ENCODE assay signal across 8 cellular contexts in the genomic region with DNA sequence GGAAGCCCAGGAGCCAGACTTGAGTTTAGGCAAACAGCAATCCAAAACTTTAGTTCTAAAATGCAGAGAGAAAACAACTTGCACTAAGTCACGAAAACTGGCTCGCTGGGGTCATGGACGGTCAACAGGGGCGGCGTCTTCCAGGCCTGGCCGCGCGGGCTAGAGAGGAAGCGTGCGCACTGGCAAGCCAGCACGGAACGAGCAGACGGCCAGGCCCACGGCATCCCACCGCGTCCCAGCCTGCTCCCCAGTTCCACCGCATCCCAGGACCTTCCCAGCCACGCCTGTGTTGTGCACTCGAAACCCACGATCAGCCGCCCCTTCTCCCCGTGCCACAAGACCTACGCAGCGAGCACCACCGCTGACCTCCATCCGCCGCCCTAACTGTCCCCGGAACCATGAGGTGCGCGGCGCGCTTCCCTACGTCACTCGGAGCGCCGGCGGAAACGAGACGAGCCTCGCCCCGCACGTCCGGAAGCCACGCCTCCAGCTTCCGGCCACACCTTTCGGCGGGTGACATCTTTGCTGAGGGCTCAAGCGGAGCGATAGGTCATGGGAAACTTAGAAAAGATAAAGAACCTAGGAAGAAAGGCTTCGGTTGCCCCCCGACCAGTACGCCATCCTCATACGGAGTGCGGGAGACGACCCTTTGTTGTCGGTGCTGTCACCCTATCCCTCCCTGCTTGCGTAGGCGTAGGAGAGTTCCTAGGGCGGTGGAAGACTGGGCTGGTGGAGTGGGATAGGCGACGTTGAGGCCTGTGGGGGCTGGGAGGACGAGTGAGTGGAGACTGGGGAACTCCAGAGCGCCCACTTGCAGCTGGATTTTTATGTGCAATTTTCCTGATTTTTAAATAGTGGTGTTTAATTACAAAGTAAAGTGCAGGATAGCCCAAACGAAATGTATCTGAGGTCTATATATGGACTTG. TPM values are rescaled to one million over a fixed set of nuclear protein-coding genes. Genes with fewer than 3 reads are reported as not detected.
DNase-seq lines count a peak whose midpoint lies in the region; ATAC-seq and TF ChIP-seq lines count a peak whose summit lies in the region.

A gene (minus strand): TSS at position 400 of the 926 bp plus-strand sequence. CDS start 2,460 bp downstream, outside the sequence.

- 0 to 1% methylated on average over 64 of the region's 64 CpGs for WGBS in lung, 2 donors

- DNase-seq in COLO829 (ENCODE audit: low spot score) = peak; percentile 93
- DNase-seq in HS-5 (ENCODE audit: low read depth) = peak; percentile 97
- peak; percentile 65 for DNase-seq in NK-92 (lab: John Stamatoyannopoulos, UW; ENCODE audit: unreplicated experiment)
- DNase-seq in activated CD8-positive, alpha-beta memory T cell treated with anti-CD3 and anti-CD28 coated beads for 24 hours = peak; percentile 96
- DNase-seq in effector CD8-positive, alpha-beta T cell (lab: John Stamatoyannopoulos, UW) = peak; percentile 87
- peak; percentile 94 for DNase-seq in lung (ENCODE audit: low spot score)
- DNase-seq in stimulated activated CD4-positive, alpha-beta T cell treated with anti-CD3 and anti-CD28 coated beads, TNF-alpha, amount 100 ng/mL, for 4 hours (ENCODE audit: low read depth in 3 of 3) = peak; percentile 86 to 90 (median 88)

- H3K27ac ChIP-seq in lung (ENCODE audit: low read depth in 1 of 2, low read length in 1 of 2) = peak within 1 kb of the TSS; percentile 85 to 99

- no peaks in the 10 kb centered on the region for H3K27me3 ChIP-seq in lung (ENCODE audit: control insufficient read depth, insufficient read depth)

- H3K4me3 ChIP-seq in lung = peak within 1 kb of the TSS; percentile 68

- peak; percentile 16 for TF ChIP-seq CTCF in lung (IDR thresholded peaks at IDR 0.05; ENCODE audit: control extremely low read depth, extremely low read depth)

- no peaks in the 10 kb centered on the region for H3K9me3 ChIP-seq in lung (ENCODE audit: control insufficient read depth in 2 of 2, insufficient read depth in 1 of 2, low read length in 1 of 2)

- ATAC-seq in GM19468 (IDR thresholded peaks at IDR 0.05; ENCODE audit: extremely low read depth, unreplicated experiment) (peak; percentile 78), lung (ENCODE audit: insufficient read depth, low FRiP score) (peak; percentile 97)

- H3K4me1 ChIP-seq in lung (ENCODE audit: control insufficient read depth in 2 of 2, insufficient read depth in 2 of 2, low read length in 2 of 2) = peaks cover 3 to 12% of the 10 kb centered on the region in 2 donors

- peaks cover 10 to 18% of the 10 kb centered on the region in 2 donors for H3K36me3 ChIP-seq in lung (ENCODE audit: control insufficient read depth in 2 of 2, insufficient read depth in 2 of 2, low read length in 2 of 2)

RNA-seq across cellular contexts. Expression of the gene that starts here (rescaled TPM):
- total RNA-seq in lung = 10 to 100 TPM; 32.2 to 65.6 TPM
- polyA plus RNA-seq in lung = 10 to 100 TPM; 36.2 to 57.6 TPM

Comparison
In these comparisons a context has a peak if more than half of its experiments do, and no peak if none do; other contexts are left out.
1. Peak in every context shown above with its lines: DNase-seq, ATAC-seq, H3K4me3 ChIP-seq and H3K27ac ChIP-seq.